In genomic region chr17:49728425-49728824, GRCh38 we compare ENCODE assay signal across 1 cellular context.
TF ChIP-seq lines count a peak whose summit lies in the region.

No MANE protein-coding gene starts in this region.

TF ChIP-seq in SK-N-SH, 30 proteins besides CTCF, POLR2A, EP300 and RAD21:
- no peak for TF ChIP-seq JUND (IDR thresholded peaks at IDR 0.05)
- no peak for TF ChIP-seq IRF3 (IDR thresholded peaks at IDR 0.05; ENCODE audit: low read depth, low read length)
- TF ChIP-seq NRF1 (IDR thresholded peaks at IDR 0.05; ENCODE audit: low read depth, low read length), result no peak
- TF ChIP-seq GATA2 (CRISPR knock-in tag; IDR thresholded peaks at IDR 0.05), result no peak
- TF ChIP-seq POLR2AphosphoS5 (IDR thresholded peaks at IDR 0.05; ENCODE audit: low read depth, low read length), result no peak
- no peak for TF ChIP-seq MEF2A (IDR thresholded peaks at IDR 0.05; ENCODE audit: borderline replicate concordance, low read depth)
- no peak for TF ChIP-seq NFIC (IDR thresholded peaks at IDR 0.05; ENCODE audit: borderline replicate concordance)
- TF ChIP-seq RFX5 (IDR thresholded peaks at IDR 0.05; ENCODE audit: low read length), result no peak
- no peak for TF ChIP-seq TEAD4 (IDR thresholded peaks at IDR 0.05; ENCODE audit: borderline replicate concordance, insufficient read depth)
- no peak for TF ChIP-seq REST (IDR thresholded peaks at IDR 0.05; ENCODE audit: low read depth, low read length)
- TF ChIP-seq EZH2phosphoT487 (IDR thresholded peaks at IDR 0.05; ENCODE audit: borderline replicate concordance, low read depth), result no peak
- no peak for TF ChIP-seq SMC3 (IDR thresholded peaks at IDR 0.05; ENCODE audit: low read depth, low read length)
- TF ChIP-seq USF1 (IDR thresholded peaks at IDR 0.05; ENCODE audit: borderline replicate concordance, low read depth), result no peak
- TF ChIP-seq FOXM1 (IDR thresholded peaks at IDR 0.05; ENCODE audit: low read depth), result no peak
- no peak for TF ChIP-seq USF2 (IDR thresholded peaks at IDR 0.05; ENCODE audit: borderline replicate concordance, low read depth, low read length)
